17 cellular contexts compared by ENCODE assay signal in genomic region chr7:81211617-81212016, GRCh38.
A peak's percentile ranks its signal among the peaks of the same experiment; 100 is the strongest.
DNase-seq lines count a peak whose midpoint lies in the region; TF ChIP-seq lines count a peak whose summit lies in the region.
"Had no signal": no experiment of that assay in that cellular context is flagged by ENCODE, and none has a peak within 500 bp of the region (broad histone marks: within the 10 kb centered on the region; RNA-seq: fewer than 3 reads in every experiment).

No MANE protein-coding gene starts in this region.

- TF ChIP-seq CTCF in AG09309 (IDR thresholded peaks at IDR 0.05; ENCODE audit: control insufficient read depth, insufficient read depth, low read depth, low read length, missing control alignments) (no peak), endodermal cell (conservative IDR thresholded peaks at IDR 0.05) (no peak)

- H3K4me1 ChIP-seq in endodermal cell (ENCODE audit: control insufficient read depth, insufficient read depth, low read length), result peaks cover 2% of the 10 kb centered on the region

- H3K4me3 ChIP-seq in AG09309 (ENCODE audit: control insufficient read depth, low read depth, low read length) (no peak overlapping the region), endodermal cell (ENCODE audit: low read length) (no peak overlapping the region)
- H3K4me3 ChIP-seq: heart right ventricle, SJCRH30 had no signal

- no peaks in the 10 kb centered on the region for H3K36me3 ChIP-seq in endodermal cell (ENCODE audit: control insufficient read depth, insufficient read depth, low read length)
- H3K36me3 ChIP-seq: heart right ventricle, SJCRH30 had no signal

- no peak overlapping the region for H3K4me3 Mint-ChIP-seq in endodermal cell
- H3K4me3 Mint-ChIP-seq: activated CD4-positive, alpha-beta memory T cell treated with anti-CD3 and anti-CD28 coated beads for 36 hours; activated naive CD8-positive, alpha-beta T cell treated with anti-CD3 and anti-CD28 coated beads, Interleukin-2, amount 10 ng/mL, durations not matched to agents 7 days and 5 days; activated T-cell treated with anti-CD3 and anti-CD28 coated beads, Interleukin-2, amount 50 U/mL, for 4 hours had no signal

- H3K36me3 Mint-ChIP-seq in endodermal cell (ENCODE audit: low read depth), result no peaks in the 10 kb centered on the region
- H3K36me3 Mint-ChIP-seq: activated CD4-positive, alpha-beta memory T cell treated with anti-CD3 and anti-CD28 coated beads for 36 hours; activated naive CD8-positive, alpha-beta T cell treated with anti-CD3 and anti-CD28 coated beads, Interleukin-2, amount 10 ng/mL, durations not matched to agents 7 days and 5 days had no signal

- 90 to 100% methylated on average over 3 to 7 of the region's 7 CpGs for WGBS in endodermal cell (ENCODE audit: insufficient coverage in 1 of 2, insufficient read length in 1 of 2), 2 experiments

- H3K9me3 Mint-ChIP-seq in endodermal cell, result no peaks in the 10 kb centered on the region

- H3K9ac ChIP-seq in endodermal cell (ENCODE audit: extremely low read depth, low read length, poor library complexity, severe bottlenecking), result no peak overlapping the region
- H3K9ac ChIP-seq: KMS-11 had no signal

- H3K27me3 ChIP-seq in endodermal cell (ENCODE audit: control insufficient read depth, insufficient read depth, low read length, poor library complexity, severe bottlenecking), result no peaks in the 10 kb centered on the region
- H3K27me3 ChIP-seq: heart right ventricle, SJCRH30 had no signal

- no peaks in the 10 kb centered on the region for H3K27me3 Mint-ChIP-seq in endodermal cell (ENCODE audit: insufficient read depth)
- H3K27me3 Mint-ChIP-seq: activated CD4-positive, alpha-beta memory T cell treated with anti-CD3 and anti-CD28 coated beads for 36 hours; activated naive CD8-positive, alpha-beta T cell treated with anti-CD3 and anti-CD28 coated beads, Interleukin-2, amount 10 ng/mL, durations not matched to agents 7 days and 5 days had no signal

- no peaks in the 10 kb centered on the region for H3K9me3 ChIP-seq in endodermal cell (ENCODE audit: control insufficient read depth, low read length)
- H3K9me3 ChIP-seq: heart right ventricle, SJCRH30 had no signal

- DNase-seq in AG09309 (ENCODE audit: low read depth), result peak; percentile 57
- DNase-seq in HCEC 1CT, result peak; percentile 64
- peak; percentile 52 for DNase-seq in astrocyte of the hippocampus (ENCODE audit: low read depth, low spot score)
- peak; percentile 28 for DNase-seq in kidney tubule cell (ENCODE audit: low spot score)
- DNase-seq in endodermal cell, result no peak
- DNase-seq in pons (ENCODE audit: low spot score), result no peak
- DNase-seq in GF-D8 (lab: John Stamatoyannopoulos, UW), result no peak
- no peak for DNase-seq in NCI-H748 treated with DMSO at 0.1 percent for 48 hours (lab: John Stamatoyannopoulos, UW)
- DNase-seq: activated CD4-positive, alpha-beta memory T cell treated with anti-CD3 and anti-CD28 coated beads for 36 hours; activated naive CD8-positive, alpha-beta T cell treated with anti-CD3 and anti-CD28 coated beads, Interleukin-2, amount 10 ng/mL, durations not matched to agents 7 days and 5 days; activated T-cell treated with anti-CD3 and anti-CD28 coated beads, Interleukin-2, amount 50 U/mL, for 4 hours; COR-L47; heart right ventricle; NCI-H1417 treated with DMSO at 0.1 percent for 48 hours; NCI-H345; SJCRH30 had no signal

- no peak overlapping the region for H3K27ac ChIP-seq in endodermal cell (ENCODE audit: low read depth, low read length)
- H3K27ac ChIP-seq: heart right ventricle, KMS-11, SJCRH30 had no signal

- peaks cover 15% of the 10 kb centered on the region for H3K4me1 Mint-ChIP-seq in endodermal cell
- H3K4me1 Mint-ChIP-seq: activated naive CD8-positive, alpha-beta T cell treated with anti-CD3 and anti-CD28 coated beads, Interleukin-2, amount 10 ng/mL, durations not matched to agents 7 days and 5 days had no signal

- H3K27ac Mint-ChIP-seq in endodermal cell, result no peak overlapping the region
- H3K27ac Mint-ChIP-seq: activated CD4-positive, alpha-beta memory T cell treated with anti-CD3 and anti-CD28 coated beads for 36 hours; activated naive CD8-positive, alpha-beta T cell treated with anti-CD3 and anti-CD28 coated beads, Interleukin-2, amount 10 ng/mL, durations not matched to agents 7 days and 5 days had no signal

Comparison
In these comparisons a context has a peak if more than half of its experiments do, and no peak if none do; other contexts are left out.
1. DNase-seq: peak in AG09309 (single experiment), HCEC 1CT (single experiment), astrocyte of the hippocampus (single experiment) and kidney tubule cell (single experiment); none in endodermal cell (single experiment), pons (single experiment), GF-D8 (single experiment) and NCI-H748 treated with DMSO at 0.1 percent for 48 hours (single experiment).